Comparison of ENCODE assay signal across 18 cellular contexts in the genomic region with DNA sequence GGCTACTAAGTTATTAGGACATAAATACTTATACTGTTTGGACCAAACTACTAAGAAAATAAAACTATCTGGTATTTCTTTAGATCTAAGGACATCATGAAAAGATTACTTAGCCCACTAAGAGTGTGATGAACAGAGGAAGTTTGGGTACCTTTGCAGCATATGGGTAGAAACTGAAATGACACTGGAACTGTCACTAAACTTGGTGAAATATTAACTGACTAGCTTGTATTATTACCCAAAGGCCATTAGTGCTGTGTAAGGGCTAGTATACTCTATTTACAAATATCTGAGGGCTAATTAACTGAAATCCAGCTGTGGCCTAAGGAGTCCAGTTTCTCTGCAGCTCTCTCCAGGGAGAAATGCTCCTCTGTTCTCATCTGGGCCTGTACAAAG. TPM values are rescaled to one million over a fixed set of nuclear protein-coding genes. Genes with fewer than 3 reads are reported as not detected.
A peak's percentile ranks its signal among the peaks of the same experiment; 100 is the strongest.
DNase-seq lines count a peak whose midpoint lies in the region; ATAC-seq lines count a peak whose summit lies in the region.
"Had no signal": no experiment of that assay in that cellular context is flagged by ENCODE, and none has a peak within 500 bp of the region (broad histone marks: within the 10 kb centered on the region; RNA-seq: fewer than 3 reads in every experiment).

No MANE protein-coding gene starts in this region.

- H3K4me1 Mint-ChIP-seq in stimulated activated memory B cell treated with anti-CD40 and anti-IgM and Interleukin-4, amounts not matched to agents 10 μg/mL and 1 μg/mL and 100 μg/mL, for 72 hours, result peaks cover 9% of the 10 kb centered on the region
- H3K4me1 Mint-ChIP-seq: activated naive CD4-positive, alpha-beta T cell treated with anti-CD3 and anti-CD28 coated beads, Interleukin-2, amount 50 U/mL, for 24 hours had no signal

- H3K4me3 Mint-ChIP-seq in stimulated activated memory B cell treated with anti-CD40 and anti-IgM and Interleukin-4, amounts not matched to agents 10 μg/mL and 1 μg/mL and 100 μg/mL, for 72 hours, result no peak overlapping the region
- H3K4me3 Mint-ChIP-seq: activated CD4-positive, alpha-beta memory T cell treated with anti-CD3 and anti-CD28 coated beads for 36 hours; activated naive CD4-positive, alpha-beta T cell treated with anti-CD3 and anti-CD28 coated beads, Interleukin-2, amount 50 U/mL, for 24 hours; CD8-positive, alpha-beta T cell had no signal

- H3K27ac Mint-ChIP-seq in stimulated activated memory B cell treated with anti-CD40 and anti-IgM and Interleukin-4, amounts not matched to agents 10 μg/mL and 1 μg/mL and 100 μg/mL, for 72 hours, result no peak overlapping the region
- H3K27ac Mint-ChIP-seq: activated CD4-positive, alpha-beta memory T cell treated with anti-CD3 and anti-CD28 coated beads for 36 hours; activated naive CD4-positive, alpha-beta T cell treated with anti-CD3 and anti-CD28 coated beads, Interleukin-2, amount 50 U/mL, for 24 hours; CD8-positive, alpha-beta T cell had no signal

- ATAC-seq in GM19023 (IDR thresholded peaks at IDR 0.05; ENCODE audit: unreplicated experiment) (peak; percentile 98), GM21786 (IDR thresholded peaks at IDR 0.05; ENCODE audit: unreplicated experiment) (peak; percentile 98), HG03135 (IDR thresholded peaks at IDR 0.05; ENCODE audit: unreplicated experiment) (peak; percentile 99), left lobe of liver (peak; percentile 76)
- no peak for ATAC-seq in stimulated activated memory B cell treated with anti-CD40 and anti-IgM and Interleukin-4, amounts not matched to agents 10 μg/mL and 1 μg/mL and 100 μg/mL, for 72 hours
- no peak for ATAC-seq in activated CD4-positive, CD25-positive, alpha-beta regulatory T cell treated with anti-CD3 and anti-CD28 coated beads, Interleukin-2, amount 50 U/mL, for 24 hours
- ATAC-seq: CD8-positive, alpha-beta T cell; left lung had no signal

- H3K9me3 Mint-ChIP-seq in stimulated activated memory B cell treated with anti-CD40 and anti-IgM and Interleukin-4, amounts not matched to agents 10 μg/mL and 1 μg/mL and 100 μg/mL, for 72 hours, result no peaks in the 10 kb centered on the region
- H3K9me3 Mint-ChIP-seq: activated CD4-positive, alpha-beta memory T cell treated with anti-CD3 and anti-CD28 coated beads for 36 hours; activated naive CD4-positive, alpha-beta T cell treated with anti-CD3 and anti-CD28 coated beads, Interleukin-2, amount 50 U/mL, for 24 hours; CD8-positive, alpha-beta T cell had no signal

- H3K27me3 Mint-ChIP-seq in stimulated activated memory B cell treated with anti-CD40 and anti-IgM and Interleukin-4, amounts not matched to agents 10 μg/mL and 1 μg/mL and 100 μg/mL, for 72 hours, result no peaks in the 10 kb centered on the region
- H3K27me3 Mint-ChIP-seq: activated naive CD4-positive, alpha-beta T cell treated with anti-CD3 and anti-CD28 coated beads, Interleukin-2, amount 50 U/mL, for 24 hours had no signal

- H3K27ac ChIP-seq in caudate nucleus (ENCODE audit: low read depth, low read length), result no peak overlapping the region
- H3K27ac ChIP-seq: HL-60, left lung, suprapubic skin had no signal

- DNase-seq in left lobe of liver (ENCODE audit: low spot score) (no peak), caudate nucleus (lab: John Stamatoyannopoulos, UW) (no peak), NCI-H2107 treated with DMSO at 0.1 percent for 48 hours (lab: John Stamatoyannopoulos, UW; ENCODE audit: unreplicated experiment) (no peak)
- DNase-seq: activated CD4-positive, alpha-beta memory T cell treated with anti-CD3 and anti-CD28 coated beads for 36 hours; CD8-positive, alpha-beta T cell; cortex of kidney; foreskin fibroblast; left lung; NCI-H774; posterior cingulate gyrus had no signal

- peaks cover 13% of the 10 kb centered on the region for H3K36me3 Mint-ChIP-seq in stimulated activated memory B cell treated with anti-CD40 and anti-IgM and Interleukin-4, amounts not matched to agents 10 μg/mL and 1 μg/mL and 100 μg/mL, for 72 hours
- H3K36me3 Mint-ChIP-seq: activated CD4-positive, alpha-beta memory T cell treated with anti-CD3 and anti-CD28 coated beads for 36 hours; activated naive CD4-positive, alpha-beta T cell treated with anti-CD3 and anti-CD28 coated beads, Interleukin-2, amount 50 U/mL, for 24 hours; CD8-positive, alpha-beta T cell had no signal

RNA-seq across cellular contexts. Expression of a gene that starts 45.5 kb away (rescaled TPM):
- 33.3 TPM for total RNA-seq in left lobe of liver

Comparison
In these comparisons a context has a peak if more than half of its experiments do, and no peak if none do; other contexts are left out.
1. ATAC-seq: peak in GM19023 (single experiment), GM21786 (single experiment), HG03135 (single experiment) and left lobe of liver (single experiment); none in stimulated activated memory B cell treated with anti-CD40 and anti-IgM and Interleukin-4, amounts not matched to agents 10 μg/mL and 1 μg/mL and 100 μg/mL, for 72 hours (single experiment) and activated CD4-positive, CD25-positive, alpha-beta regulatory T cell treated with anti-CD3 and anti-CD28 coated beads, Interleukin-2, amount 50 U/mL, for 24 hours (0 of 2).